Comparison of ENCODE assay signal across 25 cellular contexts in genomic region chr20:13588049-13588448, GRCh38. TPM values are rescaled to one million over a fixed set of nuclear protein-coding genes. Genes with fewer than 3 reads are reported as not detected.
DNase-seq lines count a peak whose midpoint lies in the region; ATAC-seq, FAIRE-seq and TF ChIP-seq lines count a peak whose summit lies in the region.
"Had no signal": no experiment of that assay in that cellular context is flagged by ENCODE, and none has a peak within 500 bp of the region (broad histone marks: within the 10 kb centered on the region; RNA-seq: fewer than 3 reads in every experiment).

No MANE protein-coding gene starts in this region.

- POLR2A ChIA-PET in HepG2 (lab: Yijun Ruan, JAX), result no interaction called here

- FAIRE-seq in HepG2 (lab: Jason Lieb, UNC), result no peak
- FAIRE-seq: D721Med, GM12878, GM12892, GM18507, GM19239 had no signal

- H2AFZ ChIP-seq in HepG2 (ENCODE audit: low read length) (no peak overlapping the region), DND-41 (ENCODE audit: low read depth, low read length) (no peak overlapping the region)

- intact Hi-C loops in HepG2 (cut with micrococcal nuclease; ENCODE audit: unreplicated experiment) (no loop called here), right lobe of liver (cut with DNase I) (no loop called here), gastrocnemius medialis (cut with DNase I; ENCODE audit: low total_unique reads) (no loop called here)

- WGBS in HepG2 (ENCODE audit: low lambda C conversion rate), result over 99% methylated on average over 2 of the region's 2 CpGs
- WGBS in right lobe of liver (ENCODE audit: insufficient coverage, low coverage, low lambda C conversion rate, missing lambda C conversion rate), result 63% methylated on average over 2 of the region's 2 CpGs

- no peaks in the 10 kb centered on the region for H3K27me3 Mint-ChIP-seq in progenitor cell of endocrine pancreas
- H3K27me3 Mint-ChIP-seq: B cell; CD4-positive, alpha-beta T cell had no signal

- peaks cover 8% of the 10 kb centered on the region for H3K4me1 Mint-ChIP-seq in progenitor cell of endocrine pancreas (ENCODE audit: low read depth)

- H3K36me3 Mint-ChIP-seq in progenitor cell of endocrine pancreas (ENCODE audit: insufficient read depth), result peaks cover 36% of the 10 kb centered on the region

- H3K27me3 ChIP-seq in HepG2 (ENCODE audit: control insufficient read depth in 1 of 2, insufficient read depth in 2 of 2, low read length in 2 of 2), result no peaks in the 10 kb centered on the region; a peak in 1 of 5 replicates
- H3K27me3 ChIP-seq in right lobe of liver, result no peaks in the 10 kb centered on the region
- no peaks in the 10 kb centered on the region for H3K27me3 ChIP-seq in DND-41 (ENCODE audit: insufficient read depth, low read length, poor library complexity)
- H3K27me3 ChIP-seq in gastrocnemius medialis, result no peaks in the 10 kb centered on the region
- H3K27me3 ChIP-seq: BLaER1 treated with 17β-estradiol and CSF1 and Interleukin-3, amounts not matched to agents 10 nM and 100 nM had no signal

- H3K9ac ChIP-seq in HepG2 (ENCODE audit: insufficient read depth, low read depth, low read length) (no peak overlapping the region), DND-41 (ENCODE audit: low read depth, low read length) (no peak overlapping the region), SK-N-MC (ENCODE audit: insufficient read length) (no peak overlapping the region)
- H3K9ac ChIP-seq: BLaER1 treated with 17β-estradiol and CSF1 and Interleukin-3, amounts not matched to agents 10 nM and 100 nM had no signal

- H3K79me2 ChIP-seq in HepG2 (ENCODE audit: insufficient read depth, low read length), result no peaks in the 10 kb centered on the region
- peaks cover 100% of the 10 kb centered on the region for H3K79me2 ChIP-seq in DND-41 (ENCODE audit: insufficient read depth, low read length)

- in situ Hi-C loops in HepG2 (cut with HindIII; ENCODE audit: extremely low pct_ligation_motif_present, low pct_unique_long_range_greater_than_20kb) (no loop called here), gastrocnemius medialis (cut with MboI; ENCODE audit: low sequenced_read_pairs in 4 of 4) (no loop called here)

- no peak overlapping the region for H3K4me3 Mint-ChIP-seq in progenitor cell of endocrine pancreas (ENCODE audit: low read depth)
- H3K4me3 Mint-ChIP-seq: B cell; CD4-positive, alpha-beta T cell; CD8-positive, alpha-beta T cell had no signal

- peaks cover under 1 to 3% of the 10 kb centered on the region in 2 experiments; a peak in 3 of 5 replicates for H3K36me3 ChIP-seq in HepG2 (replicated peaks in 1 of 2; ENCODE audit: control insufficient read depth in 1 of 2, insufficient read depth in 2 of 2, low read length in 2 of 2)
- no peaks in the 10 kb centered on the region for H3K36me3 ChIP-seq in right lobe of liver
- H3K36me3 ChIP-seq in DND-41 (ENCODE audit: insufficient read depth, low read length), result peaks cover 91% of the 10 kb centered on the region
- peaks cover 18% of the 10 kb centered on the region for H3K36me3 ChIP-seq in SK-N-MC (ENCODE audit: insufficient read depth, low read length)
- peaks cover 0 to 6% of the 10 kb centered on the region in 2 donors for H3K36me3 ChIP-seq in gastrocnemius medialis

- DNase-seq in HepG2 (ENCODE audit: low spot score) (no peak), right lobe of liver (no peak), DND-41 (no peak), SK-N-MC (ENCODE audit: low read depth, low spot score) (peak; percentile 39), progenitor cell of endocrine pancreas (ENCODE audit: low spot score, unreplicated experiment) (no peak), LoVo (ENCODE audit: low spot score) (no peak), NCI-H2171 treated with DMSO at 0.1 percent for 48 hours (lab: John Stamatoyannopoulos, UW) (no peak), gastrocnemius medialis (no peak)
- DNase-seq: AML-193; Caco-2; Calu3; CD4-positive, alpha-beta T cell; CD8-positive, alpha-beta T cell; DMS79 treated with DMSO at 0.1 percent for 48 hours; EL; GDM1 had no signal

- TF ChIP-seq EP300 in HepG2 (IDR thresholded peaks at IDR 0.05; ENCODE audit: low read depth in 2 of 2, low read length in 2 of 2), result no peak
- TF ChIP-seq EP300 in HepG2 (CRISPR knock-in tag; IDR thresholded peaks at IDR 0.05; ENCODE audit: borderline replicate concordance), result no peak

- H3K9me3 ChIP-seq in HepG2 (ENCODE audit: low read length) (peaks cover 6% of the 10 kb centered on the region), right lobe of liver (no peaks in the 10 kb centered on the region), DND-41 (ENCODE audit: insufficient read depth, low read length, severe bottlenecking) (peaks cover 14% of the 10 kb centered on the region), SK-N-MC (ENCODE audit: low read depth, low read length) (no peaks in the 10 kb centered on the region), gastrocnemius medialis (no peaks in the 10 kb centered on the region)

- TF ChIP-seq CTCF in HepG2 (CRISPR knock-in tag; IDR thresholded peaks at IDR 0.05) (no peak), right lobe of liver (IDR thresholded peaks at IDR 0.05) (no peak), DND-41 (IDR thresholded peaks at IDR 0.05; ENCODE audit: borderline replicate concordance, extremely low read depth, low read length, poor library complexity, severe bottlenecking) (no peak), progenitor cell of endocrine pancreas (IDR thresholded peaks at IDR 0.05; ENCODE audit: unreplicated experiment) (no peak), gastrocnemius medialis (IDR thresholded peaks at IDR 0.05 in 4 of 5, conservative IDR thresholded peaks at IDR 0.05 in 1 of 5) (no peak)

- TF ChIP-seq POLR2A in HepG2 (IDR thresholded peaks at IDR 0.05; ENCODE audit: insufficient read depth in 1 of 2, low read depth in 2 of 2, low read length in 2 of 2), result no peak
- no peak for TF ChIP-seq POLR2A in right lobe of liver (IDR thresholded peaks at IDR 0.05)
- TF ChIP-seq POLR2A in gastrocnemius medialis (IDR thresholded peaks at IDR 0.05), result no peak

- no peak for TF ChIP-seq RAD21 in HepG2 (CRISPR knock-in tag; IDR thresholded peaks at IDR 0.05)

- H3K9me3 Mint-ChIP-seq in progenitor cell of endocrine pancreas (ENCODE audit: low read depth), result peaks cover 27% of the 10 kb centered on the region

- H3K27ac ChIP-seq in HepG2 (ENCODE audit: extremely low read length, insufficient read depth, low read length) (no peak overlapping the region), right lobe of liver (no peak overlapping the region), DND-41 (ENCODE audit: low read length) (peak overlapping the region; percentile 32; the same call in 1 of the 2 replicates), SK-N-MC (no peak overlapping the region), gastrocnemius medialis (no peak overlapping the region)
- H3K27ac ChIP-seq: 22Rv1; BLaER1 treated with 17β-estradiol and CSF1 and Interleukin-3, amounts not matched to agents 10 nM and 100 nM; C4-2B had no signal

- peaks cover 11% of the 10 kb centered on the region for H3K4me1 ChIP-seq in HepG2 (ENCODE audit: insufficient read depth, low read length)
- H3K4me1 ChIP-seq in right lobe of liver, result peaks cover 0 to 8% (median 0%) of the 10 kb centered on the region in 4 donors
- H3K4me1 ChIP-seq in DND-41 (ENCODE audit: insufficient read depth, low read length), result peaks cover 41% of the 10 kb centered on the region
- H3K4me1 ChIP-seq in gastrocnemius medialis, result no peaks in the 10 kb centered on the region
- H3K4me1 ChIP-seq: BLaER1 treated with 17β-estradiol and CSF1 and Interleukin-3, amounts not matched to agents 10 nM and 100 nM; Caco-2 had no signal

- CTCF ChIA-PET in HepG2 (lab: Yijun Ruan, JAX; ENCODE audit: low intra/inter-chr PET ratio, low total read pairs), result no interaction called here

- BruUV-seq in HepG2 (replicated peaks; lab: Mats Ljungman, UMichigan), result no TSS peak

- H4K20me1 ChIP-seq in HepG2 (ENCODE audit: insufficient read depth, low read length), result no peaks in the 10 kb centered on the region
- no peaks in the 10 kb centered on the region for H4K20me1 ChIP-seq in DND-41 (ENCODE audit: insufficient read depth, low read length)

- no peak overlapping the region for H3K4me3 ChIP-seq in HepG2 (replicated peaks in 1 of 3; ENCODE audit: insufficient read depth in 1 of 3, low read depth in 2 of 3, low read length in 3 of 3)
- no peak overlapping the region for H3K4me3 ChIP-seq in right lobe of liver
- no peak overlapping the region for H3K4me3 ChIP-seq in DND-41 (ENCODE audit: low read depth in 1 of 2, low read length in 2 of 2)
- no peak overlapping the region for H3K4me3 ChIP-seq in SK-N-MC
- no peak overlapping the region for H3K4me3 ChIP-seq in gastrocnemius medialis
- H3K4me3 ChIP-seq: BLaER1 treated with 17β-estradiol and CSF1 and Interleukin-3, amounts not matched to agents 10 nM and 100 nM; GM12878 had no signal

- no peak overlapping the region for H3K4me2 ChIP-seq in HepG2 (ENCODE audit: low read depth, low read length)
- H3K4me2 ChIP-seq in DND-41 (ENCODE audit: insufficient read depth, low read length), result no peak overlapping the region
- H3K4me2 ChIP-seq: BLaER1 treated with 17β-estradiol and CSF1 and Interleukin-3, amounts not matched to agents 10 nM and 100 nM had no signal

- peak overlapping the region; percentile 5 for H3K27ac Mint-ChIP-seq in progenitor cell of endocrine pancreas
- H3K27ac Mint-ChIP-seq: B cell; CD4-positive, alpha-beta T cell; CD8-positive, alpha-beta T cell had no signal

- ATAC-seq in HepG2 (no peak), right lobe of liver (no peak), DND-41 (ENCODE audit: insufficient read depth, low read depth) (no peak), gastrocnemius medialis (no peak)
- ATAC-seq: CD8-positive, alpha-beta T cell; GM12878 had no signal

RNA-seq across cellular contexts. Expression of gene TASP1, which starts 50.7 kb away (rescaled TPM):
- total RNA-seq in HepG2 (2016; rRNA removed; fragmentation: Illumina TruSeq; extraction: Trizol) (25.2 and 29.1 TPM in 2 replicates), right lobe of liver (1 to 10 TPM; 2.5 to 6.1 (median 4.3) TPM), progenitor cell of endocrine pancreas (18.6 and 22.4 TPM in 2 replicates), gastrocnemius medialis (1 to 10 TPM; 1.7 to 4.2 (median 2.7) TPM)
- total RNA-seq in HepG2 (2016; cell fraction: cytosol; rRNA removed; fragmentation: Illumina TruSeq; extraction: Trizol; ENCODE audit: low read depth), result 74.0 and 76.2 TPM in 2 replicates
- total RNA-seq in HepG2 (2016; cell fraction: insoluble cytoplasmic fraction; rRNA removed; fragmentation: Illumina TruSeq; extraction: Trizol), result 25.6 and 27.8 TPM in 2 replicates
- total RNA-seq in HepG2 (2016; cell fraction: membrane; rRNA removed; fragmentation: Illumina TruSeq; extraction: Trizol), result 28.8 and 33.7 TPM in 2 replicates
- 52.6 and 57.4 TPM in 2 replicates for total RNA-seq in HepG2 (2016; cell fraction: nucleus; rRNA removed; fragmentation: Illumina TruSeq; extraction: Trizol)
- 7.4 and 10.0 TPM in 2 replicates for polyA plus RNA-seq in HepG2 (2011; rRNA removed)
- 6.1 and 7.3 TPM in 2 replicates for polyA plus RNA-seq in HepG2 (2011; cell fraction: cytosol; rRNA removed)
- 8.0 and 8.8 TPM in 2 replicates for polyA plus RNA-seq in HepG2 (2011; cell fraction: nucleus; rRNA removed)
- polyA plus RNA-seq in HepG2 (2012), result 7.7 and 10.7 TPM in 2 replicates
- 3.5 and 4.1 TPM in 2 replicates for polyA plus RNA-seq in HepG2 (2016; cell fraction: cytosol; fragmentation: Illumina TruSeq; extraction: Trizol; ENCODE audit: low read depth)
- 24.5 and 25.1 TPM in 2 replicates for polyA plus RNA-seq in HepG2 (2016; cell fraction: insoluble cytoplasmic fraction; fragmentation: Illumina TruSeq; extraction: Trizol; ENCODE audit: low read depth)
- 7.8 TPM in 2 replicates for polyA plus RNA-seq in HepG2 (2016; cell fraction: membrane; fragmentation: Illumina TruSeq; extraction: Trizol; ENCODE audit: low read depth)
- polyA plus RNA-seq in HepG2 (2016; cell fraction: nucleus; fragmentation: Illumina TruSeq; extraction: Trizol; ENCODE audit: insufficient read depth, low read depth), result 14.4 and 16.7 TPM in 2 replicates
- polyA minus RNA-seq in HepG2 (2011; rRNA and poly(A)+ RNA removed; ENCODE audit: low replicate concordance), result 15.6 and 18.8 TPM in 2 replicates
- polyA minus RNA-seq in HepG2 (2011; cell fraction: cytosol; rRNA and poly(A)+ RNA removed), result 9.9 and 13.1 TPM in 2 replicates
- polyA minus RNA-seq in HepG2 (2011; cell fraction: nucleus; rRNA and poly(A)+ RNA removed), result 76.1 and 88.3 TPM in 2 replicates
